In genomic region chr6:87561012-87561411, GRCh38 we compare ENCODE assay signal across 27 cellular contexts.
"Had no signal": no experiment of that assay in that cellular context is flagged by ENCODE, and none has a peak within 500 bp of the region (broad histone marks: within the 10 kb centered on the region; RNA-seq: fewer than 3 reads in every experiment).

No MANE protein-coding gene starts in this region.

- H3K27ac ChIP-seq: hepatocyte, left ventricle myocardium inferior, right lobe of liver, testis, uterus had no signal

- H3K36me3 ChIP-seq: uterus had no signal

- H3K27me3 ChIP-seq: hepatocyte, right lobe of liver, testis, uterus had no signal

- H3K4me2 ChIP-seq: hepatocyte had no signal

- H2AFZ ChIP-seq: hepatocyte had no signal

- H3K4me1 ChIP-seq: right lobe of liver, testis, uterus had no signal

- H3K9me3 ChIP-seq: left ventricle myocardium inferior, mucosa of descending colon, right lobe of liver, testis, uterus had no signal

- H3K4me3 ChIP-seq: hepatocyte, left ventricle myocardium inferior, mucosa of descending colon, right lobe of liver, testis, uterus had no signal

- DNase-seq: activated CD4-positive, alpha-beta T cell treated with anti-CD3 and anti-CD28 coated beads, Interleukin-2, amount 10 ng/mL, durations not matched to agents 7 days and 5 days; activated CD4-positive, CD25-positive, alpha-beta regulatory T cell treated with anti-CD3 and anti-CD28 coated beads, Interleukin-2, amount 50 U/mL, for 72 hours; activated CD8-positive, alpha-beta memory T cell treated with anti-CD3 and anti-CD28 coated beads, Interleukin-2, amount 10 ng/mL, durations not matched to agents 7 days and 5 days; activated CD8-positive, alpha-beta T cell treated with anti-CD3 and anti-CD28 coated beads for 36 hours; activated effector memory CD4-positive, alpha-beta T cell treated with anti-CD3 and anti-CD28 coated beads, Interleukin-2, amount 50 U/mL, for 16 hours; activated naive CD4-positive, alpha-beta T cell treated with anti-CD3 and anti-CD28 coated beads, Interleukin-2, amount 50 U/mL, for 16 hours; activated T-cell treated with anti-CD3 and anti-CD28 coated beads for 4 hours; aorta; cerebellar nuclear complex; dermis blood vessel endothelial cell; effector CD8-positive, alpha-beta T cell; erythroblast; foreskin melanocyte; glutamatergic neuron; immature natural killer cell; left ventricle myocardium inferior; mucosa of descending colon; naive B cell; nucleus accumbens; right lobe of liver; small intestine; stimulated activated CD4-positive, alpha-beta T cell treated with anti-CD3 and anti-CD28 coated beads, Interleukin-2, amount 100 ng/mL, for 24 hours; testis; uterus had no signal

- ATAC-seq: activated CD8-positive, alpha-beta memory T cell treated with anti-CD3 and anti-CD28 coated beads, Interleukin-2, amount 10 ng/mL, durations not matched to agents 7 days and 5 days; activated CD8-positive, alpha-beta T cell treated with anti-CD3 and anti-CD28 coated beads for 36 hours; mucosa of descending colon; right lobe of liver; stimulated activated memory B cell treated with anti-CD40 and anti-IgM and Interleukin-4, amounts not matched to agents 10 μg/mL and 1 μg/mL and 100 μg/mL, for 72 hours had no signal

- FAIRE-seq: bronchial epithelial cell, small intestine had no signal
